Comparison of ENCODE assay signal across 1 cellular context in genomic region chr10:13505040-13505680, GRCh38.
TF ChIP-seq lines count a peak whose summit lies in the region.

No MANE protein-coding gene starts in this region.

TF ChIP-seq in GM23338, 12 proteins besides CTCF, POLR2A, EP300 and RAD21 (continued from another document):
- TF ChIP-seq REST (IDR thresholded peaks at IDR 0.05; ENCODE audit: unreplicated experiment) (no peak), STAT1 (IDR thresholded peaks at IDR 0.05; ENCODE audit: unreplicated experiment) (no peak), ZNF114 (CRISPR knock-in tag; IDR thresholded peaks at IDR 0.05) (no peak), POLR2AphosphoS5 (IDR thresholded peaks at IDR 0.05; ENCODE audit: low read depth) (no peak), JUNB (IDR thresholded peaks at IDR 0.05; ENCODE audit: unreplicated experiment) (no peak), ETS1 (IDR thresholded peaks at IDR 0.05) (no peak)
